In the genomic region with DNA sequence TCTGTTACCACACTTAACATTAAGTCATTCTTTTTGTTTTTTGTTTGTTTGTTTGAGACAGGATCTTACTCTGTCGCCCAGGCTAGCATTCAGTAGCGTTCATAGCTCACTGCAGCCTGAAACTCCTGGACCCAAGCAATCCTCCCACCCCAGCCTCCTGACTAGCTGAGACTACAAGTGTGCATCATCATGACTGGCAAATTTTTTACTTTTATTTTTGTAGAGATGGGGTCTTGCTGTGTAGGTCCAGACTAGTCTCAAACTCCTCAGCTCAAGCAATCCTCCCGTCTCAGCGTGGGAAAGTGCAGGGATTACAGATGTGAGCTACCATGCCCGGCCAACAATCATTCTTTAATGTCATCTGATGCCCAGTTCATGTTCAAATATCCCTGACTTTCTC, we compare ENCODE assay signal across 13 cellular contexts. TPM values are rescaled to one million over a fixed set of nuclear protein-coding genes. Genes with fewer than 3 reads are reported as not detected.
DNase-seq lines count a peak whose midpoint lies in the region; ATAC-seq and TF ChIP-seq lines count a peak whose summit lies in the region.
"Had no signal": no experiment of that assay in that cellular context is flagged by ENCODE, and none has a peak within 500 bp of the region (broad histone marks: within the 10 kb centered on the region; RNA-seq: fewer than 3 reads in every experiment).

No MANE protein-coding gene starts in this region.

- dilution Hi-C loops in IMR-90 (cut with HindIII; ENCODE audit: low sequenced_read_pairs, unreplicated experiment), result no loop called here

- no peak overlapping the region for H2AK5ac ChIP-seq in IMR-90 (ENCODE audit: low read depth, low read length)

- no peak overlapping the region for H3K56ac ChIP-seq in IMR-90 (ENCODE audit: extremely low read depth, insufficient read depth, low read length)

- peak overlapping the region in 2 of 3 donors; percentile 25 to 42 for H3K27ac Mint-ChIP-seq in CD4-positive, CD25-positive, alpha-beta regulatory T cell

- peaks cover 3% of the 10 kb centered on the region; the same call in 1 of the 2 replicates for H4K20me1 ChIP-seq in IMR-90 (ENCODE audit: insufficient read depth, low read length)

- WGBS in IMR-90 (ENCODE audit: extremely low coverage in 2 of 2, insufficient read length in 1 of 2), 2 experiments, result no CpG with 5 or more reads among the region's 5 CpGs
- 65 to 90% methylated on average over 5 of the region's 5 CpGs for WGBS in esophagus squamous epithelium, 2 donors

- no peak overlapping the region for H2BK20ac ChIP-seq in IMR-90 (ENCODE audit: low read depth, low read length)

- no peak overlapping the region for H3K27ac ChIP-seq in CD4-positive, CD25-positive, alpha-beta regulatory T cell (ENCODE audit: insufficient read depth, low read length, poor library complexity, severe bottlenecking)
- no peak overlapping the region; the same call in 1 of the 2 replicates for H3K27ac ChIP-seq in IMR-90 (ENCODE audit: insufficient read depth, low read length)
- peak overlapping the region; percentile 31 to 83 (median 78) for H3K27ac ChIP-seq in esophagus squamous epithelium
- peak overlapping the region; percentile 57 to 72 (median 64) for H3K27ac ChIP-seq in gastrocnemius medialis

- TF ChIP-seq POLR2A in IMR-90 (IDR thresholded peaks at IDR 0.05; ENCODE audit: low read depth, low read length) (no peak), esophagus squamous epithelium (IDR thresholded peaks at IDR 0.05) (no peak), gastrocnemius medialis (IDR thresholded peaks at IDR 0.05) (no peak)

- no peak overlapping the region for H3K18ac ChIP-seq in IMR-90 (ENCODE audit: low read depth, low read length)

- peak overlapping the region; percentile 65 for H2AK9ac ChIP-seq in IMR-90 (replicated peaks; ENCODE audit: low read depth, low read length, poor library complexity)

- no peak overlapping the region for H3K14ac ChIP-seq in IMR-90 (replicated peaks; ENCODE audit: low read depth, low read length)

- H3K79me1 ChIP-seq in IMR-90 (ENCODE audit: low read depth in 1 of 2, low read length in 2 of 2), result peaks cover 10 to 29% of the 10 kb centered on the region in 2 experiments; a peak in 3 of 4 replicates

- H4K8ac ChIP-seq in IMR-90 (ENCODE audit: low read depth in 2 of 2, low read length in 2 of 2), result no peak overlapping the region

- peaks cover 23% of the 10 kb centered on the region for H3K4me1 ChIP-seq in CD4-positive, CD25-positive, alpha-beta regulatory T cell (ENCODE audit: control insufficient read depth, insufficient read depth, low read length, poor library complexity, severe bottlenecking)
- H3K4me1 ChIP-seq in IMR-90 (ENCODE audit: control insufficient read depth, insufficient read depth, low read length), result no peaks in the 10 kb centered on the region
- H3K4me1 ChIP-seq in esophagus squamous epithelium, result peaks cover 4 to 54% (median 16%) of the 10 kb centered on the region in 3 donors
- peaks cover 10 to 17% of the 10 kb centered on the region in 2 donors for H3K4me1 ChIP-seq in gastrocnemius medialis

- no peak overlapping the region for H4K5ac ChIP-seq in IMR-90 (ENCODE audit: low read depth, low read length)

- H3K27me3 Mint-ChIP-seq in CD4-positive, CD25-positive, alpha-beta regulatory T cell, result no peaks in the 10 kb centered on the region

- peaks cover 6 to 47% (median 23%) of the 10 kb centered on the region in 4 donors for H3K4me1 Mint-ChIP-seq in CD4-positive, CD25-positive, alpha-beta regulatory T cell

- DNase-seq in CD4-positive, CD25-positive, alpha-beta regulatory T cell, result no peak
- DNase-seq in IMR-90 (no peak), esophagus squamous epithelium (lab: John Stamatoyannopoulos, UW) (no peak), gastrocnemius medialis (no peak), activated gamma-delta T cell (lab: John Stamatoyannopoulos, UW) (no peak)
- DNase-seq: cerebellar nuclear complex; GOT3; NCI-H1105; NCI-H526 treated with DMSO at 0.1 percent for 48 hours; stimulated activated CD4-positive, alpha-beta T cell treated with anti-CD3 and anti-CD28 coated beads, Interleukin-1b, Interleukin-23, amount 100 ng/mL, for 48 hours; stimulated activated naive CD4-positive, alpha-beta T cell had no signal

- BruUV-seq in IMR-90 (replicated peaks; lab: Mats Ljungman, UMichigan), result no TSS peak

- CTCF ChIA-PET in IMR-90 (lab: Yijun Ruan, JAX), result no interaction called here

- H3K4me3 ChIP-seq in CD4-positive, CD25-positive, alpha-beta regulatory T cell (ENCODE audit: low read depth, low read length), result no peak overlapping the region
- H3K4me3 ChIP-seq in IMR-90 (ENCODE audit: insufficient read depth, low read depth, low read length) (no peak overlapping the region), esophagus squamous epithelium (no peak overlapping the region), gastrocnemius medialis (no peak overlapping the region)

- H4K91ac ChIP-seq in IMR-90 (ENCODE audit: insufficient read depth, low read depth, low read length), result no peak overlapping the region

- in situ Hi-C loops in IMR-90 (cut with MboI; ENCODE audit: low sequenced_read_pairs) (no loop called here), gastrocnemius medialis (cut with MboI; ENCODE audit: low sequenced_read_pairs in 4 of 4) (no loop called here)

- H3K4ac ChIP-seq in IMR-90 (ENCODE audit: low read depth, low read length), result no peak overlapping the region

- TF ChIP-seq CTCF in IMR-90 (conservative IDR thresholded peaks at IDR 0.05; ENCODE audit: low read depth, low read length), result no peak
- no peak for TF ChIP-seq CTCF in esophagus squamous epithelium (IDR thresholded peaks at IDR 0.05)
- TF ChIP-seq CTCF in gastrocnemius medialis (IDR thresholded peaks at IDR 0.05 in 4 of 5, conservative IDR thresholded peaks at IDR 0.05 in 1 of 5), result no peak

- H3K23ac ChIP-seq in IMR-90 (ENCODE audit: low read depth, low read length), result no peak overlapping the region

- no peak overlapping the region for H2AFZ ChIP-seq in IMR-90 (replicated peaks; ENCODE audit: low read length, poor library complexity)

- H3K9me3 Mint-ChIP-seq in CD4-positive, CD25-positive, alpha-beta regulatory T cell, result no peaks in the 10 kb centered on the region

- H2BK15ac ChIP-seq in IMR-90 (ENCODE audit: low read depth, low read length), result no peak overlapping the region

- H3K27me3 ChIP-seq in CD4-positive, CD25-positive, alpha-beta regulatory T cell (ENCODE audit: control insufficient read depth, insufficient read depth, low read length), result no peaks in the 10 kb centered on the region
- no peaks in the 10 kb centered on the region for H3K27me3 ChIP-seq in IMR-90 (ENCODE audit: control insufficient read depth, insufficient read depth, low read length)
- no peaks in the 10 kb centered on the region for H3K27me3 ChIP-seq in esophagus squamous epithelium
- no peaks in the 10 kb centered on the region for H3K27me3 ChIP-seq in gastrocnemius medialis

- no peak for ATAC-seq in CD4-positive, CD25-positive, alpha-beta regulatory T cell (ENCODE audit: low read depth in 2 of 2)
- ATAC-seq in IMR-90 (ENCODE audit: low read depth), result no peak
- no peak for ATAC-seq in gastrocnemius medialis
- ATAC-seq in HG03520 (IDR thresholded peaks at IDR 0.05; ENCODE audit: unreplicated experiment), result no peak
- no peak for ATAC-seq in HG02610 (IDR thresholded peaks at IDR 0.05; ENCODE audit: unreplicated experiment)

- no peak overlapping the region for H2BK5ac ChIP-seq in IMR-90 (ENCODE audit: low read depth, low read length, poor library complexity, severe bottlenecking)

- peaks cover 17% of the 10 kb centered on the region for H3K36me3 ChIP-seq in CD4-positive, CD25-positive, alpha-beta regulatory T cell (ENCODE audit: control insufficient read depth, insufficient read depth, low read length)
- H3K36me3 ChIP-seq in IMR-90 (ENCODE audit: control insufficient read depth, insufficient read depth, low read length) (peaks cover 3% of the 10 kb centered on the region), esophagus squamous epithelium (peaks cover 0 to 44% (median 9%) of the 10 kb centered on the region in 3 donors), gastrocnemius medialis (no peaks in the 10 kb centered on the region)

- intact Hi-C loops in IMR-90 (cut with micrococcal nuclease), result no loop called here
- intact Hi-C loops in esophagus squamous epithelium (cut with DNase I), result no loop called here
- intact Hi-C loops in gastrocnemius medialis (cut with DNase I; ENCODE audit: low total_unique reads), result no loop called here

- TF ChIP-seq RAD21 in IMR-90 (IDR thresholded peaks at IDR 0.05; ENCODE audit: low read length), result no peak

- H3K4me2 ChIP-seq in IMR-90 (ENCODE audit: low read depth, low read length), result no peak overlapping the region

- H2BK120ac ChIP-seq in IMR-90 (ENCODE audit: low read depth, low read length), result no peak overlapping the region

- 0 out of 2 replicates have a peak, but pooled peaks cover 5% of the 10 kb centered on the region for H3K9me1 ChIP-seq in IMR-90 (ENCODE audit: insufficient read depth, low read length)

- peaks cover 18% of the 10 kb centered on the region for H3K36me3 Mint-ChIP-seq in CD4-positive, CD25-positive, alpha-beta regulatory T cell

- H3K4me3 Mint-ChIP-seq in CD4-positive, CD25-positive, alpha-beta regulatory T cell, result peak overlapping the region in 3 of 4 donors; percentile 1 to 64 (median 30)

- POLR2A ChIA-PET in IMR-90 (lab: Charles Lee; ENCODE audit: unreplicated experiment), result no interaction called here

- H3K9ac ChIP-seq in IMR-90 (ENCODE audit: low read depth, low read length), result no peak overlapping the region

- no peaks in the 10 kb centered on the region for H3K9me3 ChIP-seq in CD4-positive, CD25-positive, alpha-beta regulatory T cell (ENCODE audit: control insufficient read depth in 2 of 2, low read length in 2 of 2)
- no peaks in the 10 kb centered on the region for H3K9me3 ChIP-seq in IMR-90 (ENCODE audit: control insufficient read depth, insufficient read depth, low read length)
- H3K9me3 ChIP-seq in esophagus squamous epithelium, result no peaks in the 10 kb centered on the region
- no peaks in the 10 kb centered on the region for H3K9me3 ChIP-seq in gastrocnemius medialis

RNA-seq across cellular contexts. Expression of gene ALDH16A1, which starts 3.3 kb away (rescaled TPM):
- total RNA-seq in CD4-positive, CD25-positive, alpha-beta regulatory T cell, result 41.0 TPM
- 10 to 100 TPM; 32.7 to 47.1 (median 42.3) TPM for polyA plus RNA-seq in CD4-positive, CD25-positive, alpha-beta regulatory T cell
- total RNA-seq in IMR-90 (2012; rRNA removed) (10.4 and 11.4 TPM in 2 replicates), esophagus squamous epithelium (10 to 100 TPM; 35.9 to 56.5 (median 39.0) TPM), gastrocnemius medialis (10 to 100 TPM in 2 of 4 donors, 1 to 10 TPM in 2; 8.0 to 12.6 (median 9.9) TPM)
- 12.1 and 12.9 TPM in 2 replicates for polyA plus RNA-seq in IMR-90 (2012; rRNA removed)
- 8.5 and 12.7 TPM in 2 replicates for polyA plus RNA-seq in IMR-90 (2012; cell fraction: cytosol; rRNA removed)
- 15.2 and 58.9 TPM in 2 replicates for polyA plus RNA-seq in IMR-90 (2012; cell fraction: nucleus; rRNA removed; ENCODE audit: low replicate concordance)

RNA-seq across cellular contexts. Expression of gene PIH1D1, which starts 4.7 kb away (rescaled TPM):
- 150 TPM for total RNA-seq in CD4-positive, CD25-positive, alpha-beta regulatory T cell
- polyA plus RNA-seq in CD4-positive, CD25-positive, alpha-beta regulatory T cell, result 100 to 1,000 TPM; 109 to 144 (median 118) TPM
- total RNA-seq in IMR-90 (2012; rRNA removed) (122 and 125 TPM in 2 replicates), esophagus squamous epithelium (10 to 100 TPM; 54.4 to 91.2 (median 67.2) TPM), gastrocnemius medialis (100 to 1,000 TPM in 1 of 4 donors, 10 to 100 TPM in 3; 41.9 to 107 (median 79.0) TPM)
- polyA plus RNA-seq in IMR-90 (2012; rRNA removed), result 76.8 and 77.9 TPM in 2 replicates
- polyA plus RNA-seq in IMR-90 (2012; cell fraction: cytosol; rRNA removed), result 69.5 and 71.7 TPM in 2 replicates
- polyA plus RNA-seq in IMR-90 (2012; cell fraction: nucleus; rRNA removed; ENCODE audit: low replicate concordance), result 123 and 140 TPM in 2 replicates

RNA-seq across cellular contexts. Expression of gene SLC17A7, which starts 15.0 kb away (rescaled TPM):
- not detected for total RNA-seq in CD4-positive, CD25-positive, alpha-beta regulatory T cell
- not detected for polyA plus RNA-seq in CD4-positive, CD25-positive, alpha-beta regulatory T cell
- total RNA-seq in IMR-90 (2012; rRNA removed) (not detected in 2 replicates), esophagus squamous epithelium (1 to 10 TPM in 1 of 4 donors, under 1 TPM in 3; 0.13 to 1.5 (median 0.40) TPM), gastrocnemius medialis (1 to 10 TPM in 1 of 4 donors, under 1 TPM in 3; 0.24 to 1.6 (median 0.33) TPM)
- polyA plus RNA-seq in IMR-90 (2012; rRNA removed), result 0.03 TPM in 1 of 2 replicates, not detected in the other
- polyA plus RNA-seq in IMR-90 (2012; cell fraction: cytosol; rRNA removed), result 0.04 TPM in 1 of 2 replicates, not detected in the other
- polyA plus RNA-seq in IMR-90 (2012; cell fraction: nucleus; rRNA removed; ENCODE audit: low replicate concordance), result 0.21 and 0.24 TPM in 2 replicates

RNA-seq across cellular contexts. Expression of gene FLT3LG, which starts 17.7 kb away (rescaled TPM):
- 250 TPM for total RNA-seq in CD4-positive, CD25-positive, alpha-beta regulatory T cell
- polyA plus RNA-seq in CD4-positive, CD25-positive, alpha-beta regulatory T cell, result 100 to 1,000 TPM; 103 to 154 (median 112) TPM
- total RNA-seq in IMR-90 (2012; rRNA removed), result 0.56 and 0.90 TPM in 2 replicates
- polyA plus RNA-seq in IMR-90 (2012; rRNA removed), result 8.3 and 10.2 TPM in 2 replicates
- polyA plus RNA-seq in IMR-90 (2012; cell fraction: cytosol; rRNA removed), result 10.8 and 12.0 TPM in 2 replicates
- polyA plus RNA-seq in IMR-90 (2012; cell fraction: nucleus; rRNA removed; ENCODE audit: low replicate concordance), result 11.4 and 22.4 TPM in 2 replicates
- total RNA-seq in esophagus squamous epithelium, result 1 to 10 TPM in 3 of 4 donors, under 1 TPM in 1; 0.75 to 4.2 (median 2.7) TPM
- 1 to 10 TPM in 3 of 4 donors, under 1 TPM in 1; 0.91 to 2.7 (median 1.2) TPM for total RNA-seq in gastrocnemius medialis

RNA-seq across cellular contexts. Expression of gene RPL13A, which starts 31.1 kb away (rescaled TPM):
- 3,622 TPM for total RNA-seq in CD4-positive, CD25-positive, alpha-beta regulatory T cell
- polyA plus RNA-seq in CD4-positive, CD25-positive, alpha-beta regulatory T cell, result 1,000 to 10,000 TPM; 1,768 to 2,996 (median 2,546) TPM
- 1,477 and 1,924 TPM in 2 replicates for total RNA-seq in IMR-90 (2012; rRNA removed)
- 2,069 and 2,840 TPM in 2 replicates for polyA plus RNA-seq in IMR-90 (2012; rRNA removed)
- polyA plus RNA-seq in IMR-90 (2012; cell fraction: cytosol; rRNA removed), result 3,282 and 4,112 TPM in 2 replicates
- 1,203 and 1,338 TPM in 2 replicates for polyA plus RNA-seq in IMR-90 (2012; cell fraction: nucleus; rRNA removed; ENCODE audit: low replicate concordance)
- total RNA-seq in esophagus squamous epithelium, result 1,000 to 10,000 TPM; 1,642 to 4,119 (median 2,165) TPM
- 1,000 to 10,000 TPM; 1,565 to 2,260 (median 1,899) TPM for total RNA-seq in gastrocnemius medialis

Comparison
In these comparisons a context has a peak if more than half of its experiments do, and no peak if none do; other contexts are left out.
1. H3K27ac ChIP-seq: peak in esophagus squamous epithelium (4 of 4) and gastrocnemius medialis (4 of 4); none in CD4-positive, CD25-positive, alpha-beta regulatory T cell (single experiment) and IMR-90 (single experiment).